Comparison of ENCODE assay signal across 28 cellular contexts in genomic region chr18:3994061-3994687, GRCh38.
DNase-seq lines count a peak whose midpoint lies in the region; ATAC-seq and TF ChIP-seq lines count a peak whose summit lies in the region.
"Had no signal": no experiment of that assay in that cellular context is flagged by ENCODE, and none has a peak within 500 bp of the region (broad histone marks: within the 10 kb centered on the region; RNA-seq: fewer than 3 reads in every experiment).

No MANE protein-coding gene starts in this region.

- H3K27ac Mint-ChIP-seq in CD4-positive, alpha-beta T cell, result no peak overlapping the region
- H3K27ac Mint-ChIP-seq: CD4-positive, CD25-positive, alpha-beta regulatory T cell; natural killer cell treated with Interleukin-12 subunit alpha and Interleukin-12 subunit beta and Interleukin-15 and Interleukin-18, amount 100 ng/mL, for 72 hours; stimulated activated naive B cell treated with anti-CD40 and anti-IgM and Interleukin-4, amounts not matched to agents 10 μg/mL and 1 μg/mL and 100 μg/mL, for 72 hours; T-helper 17 cell had no signal

- ATAC-seq in GM19035 (IDR thresholded peaks at IDR 0.05; ENCODE audit: unreplicated experiment), result no peak
- no peak for ATAC-seq in CD4-positive, alpha-beta T cell (ENCODE audit: poor library complexity)
- ATAC-seq: stimulated activated naive B cell treated with anti-CD40 and anti-IgM and Interleukin-4, amounts not matched to agents 10 μg/mL and 1 μg/mL and 100 μg/mL, for 72 hours; T-helper 17 cell had no signal

- intact Hi-C loops in A673 (cut with micrococcal nuclease; ENCODE audit: unreplicated experiment), result loop anchor here (2.0 kb wide), 3 partner anchors 151 to 223 kb away; no protein-coding TSS in a partner anchor
- intact Hi-C loops in CD4-positive, alpha-beta T cell (cut with DNase I, micrococcal nuclease), result loop anchor here (2.0 to 10.0 kb wide), 3 partner anchors 223 to 712 kb away; no protein-coding TSS in a partner anchor

- H3K4me3 ChIP-seq in A673 (ENCODE audit: low read depth, low read length, poor library complexity, severe bottlenecking), result peak overlapping the region; percentile 26
- H3K4me3 ChIP-seq: adrenal gland, PC-9, SJCRH30, thoracic aorta had no signal

- BruUV-seq in A673 (replicated peaks; lab: Mats Ljungman, UMichigan), result no TSS peak

- no peaks in the 10 kb centered on the region for H3K36me3 ChIP-seq in A673 (ENCODE audit: insufficient read depth, low read length, poor library complexity, severe bottlenecking)
- H3K36me3 ChIP-seq: adrenal gland, SJCRH30, thoracic aorta, WERI-Rb-1 had no signal

- CTCF ChIA-PET in A673 (lab: Charles Lee), result interaction anchor here (0.7 to 1.8 kb wide), 4 partner anchors 10 to 542 kb away, joined by 3 to 8 read pairs (median 4); no protein-coding TSS in a partner anchor
- CTCF ChIA-PET in CD4-positive, alpha-beta T cell (lab: Charles Lee), result interaction anchor here (1.8 kb wide), 1 partner anchor 8 kb away, joined by 18 read pairs; no protein-coding TSS in a partner anchor

- no peaks in the 10 kb centered on the region for H3K4me1 Mint-ChIP-seq in CD4-positive, alpha-beta T cell (ENCODE audit: low read depth)
- H3K4me1 Mint-ChIP-seq: CD4-positive, CD25-positive, alpha-beta regulatory T cell; stimulated activated naive B cell treated with anti-CD40 and anti-IgM and Interleukin-4, amounts not matched to agents 10 μg/mL and 1 μg/mL and 100 μg/mL, for 72 hours had no signal

- no peak overlapping the region for H3K4me3 Mint-ChIP-seq in CD4-positive, alpha-beta T cell
- H3K4me3 Mint-ChIP-seq: CD4-positive, CD25-positive, alpha-beta regulatory T cell; natural killer cell treated with Interleukin-12 subunit alpha and Interleukin-12 subunit beta and Interleukin-15 and Interleukin-18, amount 100 ng/mL, for 72 hours; stimulated activated naive B cell treated with anti-CD40 and anti-IgM and Interleukin-4, amounts not matched to agents 10 μg/mL and 1 μg/mL and 100 μg/mL, for 72 hours; T-helper 17 cell had no signal

- no peaks in the 10 kb centered on the region for H3K36me3 Mint-ChIP-seq in CD4-positive, alpha-beta T cell (ENCODE audit: low read depth)
- H3K36me3 Mint-ChIP-seq: CD4-positive, CD25-positive, alpha-beta regulatory T cell; natural killer cell treated with Interleukin-12 subunit alpha and Interleukin-12 subunit beta and Interleukin-15 and Interleukin-18, amount 100 ng/mL, for 72 hours; stimulated activated naive B cell treated with anti-CD40 and anti-IgM and Interleukin-4, amounts not matched to agents 10 μg/mL and 1 μg/mL and 100 μg/mL, for 72 hours had no signal

- no peaks in the 10 kb centered on the region for H3K9me3 Mint-ChIP-seq in CD4-positive, alpha-beta T cell
- H3K9me3 Mint-ChIP-seq: CD4-positive, CD25-positive, alpha-beta regulatory T cell; natural killer cell treated with Interleukin-12 subunit alpha and Interleukin-12 subunit beta and Interleukin-15 and Interleukin-18, amount 100 ng/mL, for 72 hours had no signal

- H3K27me3 Mint-ChIP-seq in CD4-positive, alpha-beta T cell, result no peaks in the 10 kb centered on the region
- H3K27me3 Mint-ChIP-seq: CD4-positive, CD25-positive, alpha-beta regulatory T cell; natural killer cell treated with Interleukin-12 subunit alpha and Interleukin-12 subunit beta and Interleukin-15 and Interleukin-18, amount 100 ng/mL, for 72 hours had no signal

- peaks cover 48% of the 10 kb centered on the region for H3K4me1 ChIP-seq in A673 (ENCODE audit: insufficient read depth, low read length, poor library complexity, severe bottlenecking)
- H3K4me1 ChIP-seq: adrenal gland had no signal

- POLR2A ChIA-PET in A673 (lab: Charles Lee; ENCODE audit: low non-redundant PET), result no interaction called here
- POLR2A ChIA-PET in CD4-positive, alpha-beta T cell (lab: Charles Lee), result no interaction called here

- H3K27ac ChIP-seq in A673 (ENCODE audit: low read depth, low read length, poor library complexity, severe bottlenecking) (peak overlapping the region; percentile 83), angular gyrus (ENCODE audit: low read depth, low read length) (peak overlapping the region; percentile 42)
- no peak overlapping the region for H3K27ac ChIP-seq in CD4-positive, alpha-beta T cell (ENCODE audit: low read depth, low read length)
- H3K27ac ChIP-seq: adrenal gland, epithelial cell of prostate, PC-9, SJCRH30, thoracic aorta, WERI-Rb-1 had no signal

- TF ChIP-seq CTCF in A673 (conservative IDR thresholded peaks at IDR 0.05; ENCODE audit: low read depth, low read length), result no peak
- TF ChIP-seq CTCF in CD4-positive, alpha-beta T cell (IDR thresholded peaks at IDR 0.05), result no peak

- DNase-seq in A673 (ENCODE audit: low spot score), result peak; percentile 26
- DNase-seq in NCI-H1417 treated with DMSO at 0.1 percent for 48 hours (lab: John Stamatoyannopoulos, UW), result peak; percentile 15
- DNase-seq in left kidney (ENCODE audit: low read depth, low spot score), result peak; percentile 13
- DNase-seq in Ammon's horn (ENCODE audit: low spot score), result no peak
- DNase-seq in NCI-H146 treated with DMSO at 0.1 percent for 48 hours (lab: John Stamatoyannopoulos, UW; ENCODE audit: unreplicated experiment), result no peak
- no peak for DNase-seq in CD4-positive, alpha-beta T cell
- DNase-seq: activated CD4-positive, alpha-beta T cell treated with anti-CD3 and anti-CD28 coated beads, Interleukin-2, amount 50 U/mL, for 48 hours; activated gamma-delta T cell treated with Interleukin-2 at 50 U/mL for 16 hours; adrenal gland; CD4-positive, CD25-positive, alpha-beta regulatory T cell; central memory CD4-positive, alpha-beta T cell; DMS153; foreskin fibroblast; mesendoderm; MM.1S; NCI-H2029 treated with DMSO at 0.1 percent for 48 hours; NCI-H526; PC-9; SJCRH30; stimulated activated CD4-positive, alpha-beta T cell treated with anti-CD3 and anti-CD28 coated beads, Interleukin-1b, Interleukin-23, amount 100 ng/mL, for 48 hours; stimulated activated naive B cell treated with anti-CD40 and anti-IgM and Interleukin-4, amounts not matched to agents 10 μg/mL and 1 μg/mL and 100 μg/mL, for 72 hours; T-helper 17 cell; WERI-Rb-1 had no signal

- H3K27me3 ChIP-seq in A673 (replicated peaks; ENCODE audit: insufficient read depth, low read depth, low read length, poor library complexity), result no peaks in the 10 kb centered on the region
- H3K27me3 ChIP-seq in CD4-positive, alpha-beta T cell (ENCODE audit: control insufficient read depth, insufficient read depth, low read length), result no peaks in the 10 kb centered on the region
- H3K27me3 ChIP-seq: adrenal gland, SJCRH30 had no signal

- H3K9me3 ChIP-seq in A673 (ENCODE audit: low read depth, low read length, poor library complexity, severe bottlenecking), result no peaks in the 10 kb centered on the region
- no peaks in the 10 kb centered on the region for H3K9me3 ChIP-seq in CD4-positive, alpha-beta T cell (ENCODE audit: control insufficient read depth, low read length)
- H3K9me3 ChIP-seq: adrenal gland, SJCRH30, thoracic aorta had no signal

Comparison
In these comparisons a context has a peak if more than half of its experiments do, and no peak if none do; other contexts are left out.
1. DNase-seq: peak in A673 (single experiment), NCI-H1417 treated with DMSO at 0.1 percent for 48 hours (single experiment) and left kidney (single experiment); none in Ammon's horn (single experiment), NCI-H146 treated with DMSO at 0.1 percent for 48 hours (single experiment) and CD4-positive, alpha-beta T cell (0 of 10).